8 cellular contexts compared by ENCODE assay signal in genomic region chr16:75402821-75403475, GRCh38. TPM values are rescaled to one million over a fixed set of nuclear protein-coding genes. Genes with fewer than 3 reads are reported as not detected.
A peak's percentile ranks its signal among the peaks of the same experiment; 100 is the strongest.
DNase-seq lines count a peak whose midpoint lies in the region; ATAC-seq and TF ChIP-seq lines count a peak whose summit lies in the region.

No MANE protein-coding gene starts in this region.

- H3K27ac Mint-ChIP-seq in neural crest cell (ENCODE audit: unreplicated experiment): no peak overlapping the region

- H3K79me2 ChIP-seq in OCI-LY1 (ENCODE audit: insufficient read depth, low read length): no peaks in the 10 kb centered on the region

- peak; percentile 31 to 45 for DNase-seq in AML-193 (lab: John Stamatoyannopoulos, UW)
- no peak for DNase-seq in epithelial cell of prostate (ENCODE audit: low read depth, low spot score)
- no peak for DNase-seq in neural crest cell (ENCODE audit: low read depth, low spot score)

- no peaks in the 10 kb centered on the region for H3K27me3 Mint-ChIP-seq in neural crest cell (ENCODE audit: low read depth)

- ATAC-seq in HG02571 (IDR thresholded peaks at IDR 0.05; ENCODE audit: unreplicated experiment): no peak
- ATAC-seq in HG02973 (IDR thresholded peaks at IDR 0.05; ENCODE audit: unreplicated experiment): no peak
- no peak for ATAC-seq in GM19467 (IDR thresholded peaks at IDR 0.05; ENCODE audit: unreplicated experiment)

- no peaks in the 10 kb centered on the region for H4K20me1 ChIP-seq in OCI-LY1 (ENCODE audit: insufficient read depth, low read length)

- peaks cover 6% of the 10 kb centered on the region for H3K36me3 Mint-ChIP-seq in neural crest cell (ENCODE audit: low read depth)

- no peaks in the 10 kb centered on the region for H3K9me2 ChIP-seq in OCI-LY1 (ENCODE audit: low read depth, low read length)

- H3K4me3 ChIP-seq in OCI-LY1 (ENCODE audit: low read depth, low read length, poor library complexity, severe bottlenecking): no peak overlapping the region

- no peak overlapping the region for H3K27ac ChIP-seq in OCI-LY1 (ENCODE audit: low read depth, low read length, poor library complexity, severe bottlenecking)
- H3K27ac ChIP-seq in epithelial cell of prostate: peak overlapping the region; percentile 34

- peak; percentile 59 for TF ChIP-seq CTCF in GM12873 (IDR thresholded peaks at IDR 0.05; ENCODE audit: insufficient read depth, low read depth, low read length, missing control alignments)
- TF ChIP-seq CTCF in OCI-LY1 (IDR thresholded peaks at IDR 0.05; ENCODE audit: low read length): peak; percentile 56
- TF ChIP-seq CTCF in neural crest cell (conservative IDR thresholded peaks at IDR 0.05): peak; percentile 78

- H3K27me3 ChIP-seq in OCI-LY1 (ENCODE audit: insufficient read depth, low read length): no peaks in the 10 kb centered on the region

- H2AFZ ChIP-seq in OCI-LY1 (ENCODE audit: low read length): no peak overlapping the region

- no peak overlapping the region for H3K9ac ChIP-seq in OCI-LY1 (ENCODE audit: low read length)

- H3K9me3 ChIP-seq in OCI-LY1 (ENCODE audit: low read length): no peaks in the 10 kb centered on the region

- H3K4me2 ChIP-seq in OCI-LY1 (ENCODE audit: low read length): no peak overlapping the region

- H3K9me3 Mint-ChIP-seq in neural crest cell: no peaks in the 10 kb centered on the region

- H3K4me1 Mint-ChIP-seq in neural crest cell: peaks cover 4% of the 10 kb centered on the region

- no peaks in the 10 kb centered on the region for H3F3A ChIP-seq in OCI-LY1 (ENCODE audit: insufficient read depth, low read length)

- H3K4me1 ChIP-seq in OCI-LY1 (ENCODE audit: insufficient read depth, low read length, severe bottlenecking): peaks cover 3% of the 10 kb centered on the region

- H3K4me3 Mint-ChIP-seq in neural crest cell: no peak overlapping the region

- H3K36me3 ChIP-seq in OCI-LY1 (ENCODE audit: insufficient read depth, low read length): peaks cover 20% of the 10 kb centered on the region; the same call in 1 of the 2 replicates

RNA-seq across cellular contexts. Expression of gene CFDP1, which starts 30.4 kb away (rescaled TPM):
- total RNA-seq in neural crest cell: 99.8 and 103 TPM in 2 replicates

Comparison
In these comparisons a context has a peak if more than half of its experiments do, and no peak if none do; other contexts are left out.
1. DNase-seq: peak in AML-193 (2 of 2); none in epithelial cell of prostate (single experiment) and neural crest cell (single experiment).
2. Peak in every context shown above with its lines, with median percentiles within 50 percentile points of each other: CTCF ChIP-seq.